Comparison of ENCODE assay signal across 8 cellular contexts in the genomic region with DNA sequence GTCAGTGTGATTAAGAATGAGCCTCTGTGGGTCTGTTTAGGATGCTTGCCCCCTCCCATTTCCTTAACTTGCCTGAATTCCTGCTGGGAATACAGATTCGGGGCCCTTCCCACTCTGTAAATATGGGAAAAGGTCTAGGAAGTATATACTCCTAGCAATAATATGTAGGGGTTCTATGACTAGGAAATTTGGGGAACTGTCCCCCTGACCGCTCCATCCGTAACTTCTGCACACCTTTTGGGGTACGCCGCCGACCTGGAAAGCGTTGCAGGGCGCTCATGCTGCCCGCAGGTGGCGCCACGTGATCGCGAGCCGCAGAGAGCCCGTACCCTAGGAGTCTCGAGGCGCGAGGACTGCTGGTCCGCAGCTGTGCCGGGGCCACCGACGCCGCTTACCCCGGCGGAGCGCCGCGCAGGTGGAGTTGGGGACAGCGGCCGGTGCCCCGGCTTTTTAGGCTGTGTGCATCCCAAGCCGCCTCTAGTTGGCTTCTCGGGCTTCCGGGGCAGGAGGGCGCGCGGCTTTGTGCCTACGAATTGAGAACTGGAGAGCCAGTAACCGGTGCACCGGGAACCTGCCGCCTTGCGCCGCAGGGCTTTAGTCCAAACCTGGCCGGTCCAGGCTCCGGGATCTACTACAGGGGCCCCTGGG. TPM values are rescaled to one million over a fixed set of nuclear protein-coding genes. Genes with fewer than 3 reads are reported as not detected.
DNase-seq lines count a peak whose midpoint lies in the region; TF ChIP-seq lines count a peak whose summit lies in the region.

No MANE protein-coding gene starts in this region.

- H3K4me3 ChIP-seq in LNCaP clone FGC (ENCODE audit: low read depth, low read length) (peak overlapping the region; percentile 80), urinary bladder (ENCODE audit: low read depth, low read length) (peak overlapping the region; percentile 49)

- H3K27ac ChIP-seq in angular gyrus (ENCODE audit: low read depth, low read length): peak overlapping the region; percentile 83
- H3K27ac ChIP-seq in urinary bladder (ENCODE audit: low read depth): no peak overlapping the region

- H3K36me3 ChIP-seq in urinary bladder (ENCODE audit: insufficient read depth): no peaks in the 10 kb centered on the region

- under 1% methylated on average over 45 of the region's 45 CpGs for WGBS in urinary bladder

- DNase-seq in GF-D8 (lab: John Stamatoyannopoulos, UW) (peak; percentile 29), H4 (ENCODE audit: low spot score) (peak; percentile 67), LNCaP clone FGC (ENCODE audit: low read depth) (no peak), T-helper 2 cell (peak; percentile 63 to 84 (median 72)), hepatic stellate cell (ENCODE audit: low spot score) (peak; percentile 69), putamen (ENCODE audit: low spot score) (peak; percentile 81)

- no peaks in the 10 kb centered on the region for H3K4me1 ChIP-seq in urinary bladder (ENCODE audit: insufficient read depth)

- peak; percentile 98 for TF ChIP-seq CTCF in LNCaP clone FGC (IDR thresholded peaks at IDR 0.05; ENCODE audit: control insufficient read depth, extremely low read depth, insufficient read depth)

RNA-seq across cellular contexts. Expression of a gene that starts 0.7 kb away (rescaled TPM):
- 3.4 and 4.1 TPM in 2 replicates for total RNA-seq in H4 (2014; rRNA removed; shearing (Covaris generic))
- total RNA-seq in urinary bladder: 9.0 TPM
- 5.5 TPM for polyA plus RNA-seq in urinary bladder

RNA-seq across cellular contexts. Expression of a gene that starts 48.2 kb away (rescaled TPM):
- total RNA-seq in H4 (2014; rRNA removed; shearing (Covaris generic)): not detected in 2 replicates
- 4.1 TPM for total RNA-seq in urinary bladder
- 3.9 TPM for polyA plus RNA-seq in urinary bladder
